ENCODE assay signal across 1 cellular context in genomic region chr3:170809021-170809974, GRCh38.
TF ChIP-seq lines count a peak whose summit lies in the region.

No MANE protein-coding gene starts in this region.

TF ChIP-seq in K562, 482 proteins besides CTCF, POLR2A, EP300 and RAD21 (continued from another document and continues in another):
- TF ChIP-seq AFF1 (IDR thresholded peaks at IDR 0.05; ENCODE audit: low read depth in 1 of 2, partially characterized antibody in 2 of 2): peak in 1 of 2 experiments; percentile 41
- no peak; the same call in 1 of the 2 replicates for TF ChIP-seq STAG1 (CRISPR knock-in tag; IDR thresholded peaks at IDR 0.05; ENCODE audit: borderline replicate concordance)
- TF ChIP-seq RHOXF2B (CRISPR knock-in tag; conservative IDR thresholded peaks at IDR 0.05): no peak
- TF ChIP-seq BCL6 (CRISPR knock-in tag; IDR thresholded peaks at IDR 0.05): no peak; the same call in 1 of the 2 replicates
- TF ChIP-seq CBX5 (IDR thresholded peaks at IDR 0.05; ENCODE audit: borderline replicate concordance, low read depth): no peak
- TF ChIP-seq U2AF2 (optimal IDR thresholded peaks at IDR 0.05; ENCODE audit: low read depth, low read length): no peak
- TF ChIP-seq JUN (IDR thresholded peaks at IDR 0.05; ENCODE audit: borderline replicate concordance, low read depth, low read length): 0 out of 2 replicates have a peak, but pooled peaks have one; percentile 4
- no peak for TF ChIP-seq JUN (CRISPR knock-in tag; IDR thresholded peaks at IDR 0.05; ENCODE audit: borderline replicate concordance)
- TF ChIP-seq ZNF133 (CRISPR knock-in tag; IDR thresholded peaks at IDR 0.05): no peak
- no peak for TF ChIP-seq PHB (CRISPR knock-in tag; IDR thresholded peaks at IDR 0.05)
- peak; percentile 50; the same call in 1 of the 2 replicates for TF ChIP-seq SOX6 (IDR thresholded peaks at IDR 0.05)
- no peak for TF ChIP-seq ASH1L (IDR thresholded peaks at IDR 0.05; ENCODE audit: borderline replicate concordance, low read depth, partially characterized antibody)
- TF ChIP-seq ZNF121 (CRISPR knock-in tag; conservative IDR thresholded peaks at IDR 0.05): no peak
- no peak for TF ChIP-seq ZBTB11 (CRISPR knock-in tag; IDR thresholded peaks at IDR 0.05)
- no peak for TF ChIP-seq IRF2 (CRISPR knock-in tag; IDR thresholded peaks at IDR 0.05)
- TF ChIP-seq CEBPG (CRISPR knock-in tag; IDR thresholded peaks at IDR 0.05): no peak
- TF ChIP-seq CEBPG (tag; conservative IDR thresholded peaks at IDR 0.05 in 1 of 2, IDR thresholded peaks at IDR 0.05 in 1 of 2): no peak
- TF ChIP-seq FOXP1 (CRISPR knock-in tag; IDR thresholded peaks at IDR 0.05): no peak
- TF ChIP-seq ZNF165 (CRISPR knock-in tag; IDR thresholded peaks at IDR 0.05; ENCODE audit: borderline replicate concordance): no peak
- TF ChIP-seq DMBX1 (CRISPR knock-in tag; IDR thresholded peaks at IDR 0.05; ENCODE audit: borderline replicate concordance): peak; percentile 79
- no peak; the same call in 1 of the 2 replicates for TF ChIP-seq ZNF583 (CRISPR knock-in tag; IDR thresholded peaks at IDR 0.05)
- TF ChIP-seq ZNF184 (CRISPR knock-in tag; IDR thresholded peaks at IDR 0.05): no peak
- TF ChIP-seq SIN3B (IDR thresholded peaks at IDR 0.05; ENCODE audit: low read depth): no peak
- no peak for TF ChIP-seq SMARCB1 (IDR thresholded peaks at IDR 0.05; ENCODE audit: insufficient read length, low read depth)
- no peak for TF ChIP-seq CBX3 (IDR thresholded peaks at IDR 0.05; ENCODE audit: borderline replicate concordance in 1 of 2, low read length in 2 of 2)
- no peak for TF ChIP-seq RFX5 (IDR thresholded peaks at IDR 0.05; ENCODE audit: low read depth, low read length)
- no peak for TF ChIP-seq PURB (CRISPR knock-in tag; IDR thresholded peaks at IDR 0.05; ENCODE audit: low read depth)
- TF ChIP-seq, protein P1, sequence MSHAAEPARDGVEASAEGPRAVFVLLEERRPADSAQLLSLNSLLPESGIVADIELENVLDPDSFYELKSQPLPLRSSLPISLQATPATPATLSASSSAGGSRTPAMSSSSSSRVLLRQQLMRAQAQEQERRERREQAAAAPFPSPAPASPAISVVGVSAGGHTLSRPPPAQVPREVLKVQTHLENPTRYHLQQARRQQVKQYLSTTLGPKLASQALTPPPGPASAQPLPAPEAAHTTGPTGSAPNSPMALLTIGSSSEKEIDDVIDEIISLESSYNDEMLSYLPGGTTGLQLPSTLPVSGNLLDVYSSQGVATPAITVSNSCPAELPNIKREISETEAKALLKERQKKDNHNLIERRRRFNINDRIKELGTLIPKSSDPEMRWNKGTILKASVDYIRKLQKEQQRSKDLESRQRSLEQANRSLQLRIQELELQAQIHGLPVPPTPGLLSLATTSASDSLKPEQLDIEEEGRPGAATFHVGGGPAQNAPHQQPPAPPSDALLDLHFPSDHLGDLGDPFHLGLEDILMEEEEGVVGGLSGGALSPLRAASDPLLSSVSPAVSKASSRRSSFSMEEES (CRISPR knock-in tag; IDR thresholded peaks at IDR 0.05): no peak
- peak; percentile 58; the same call in 1 of the 2 replicates for TF ChIP-seq ZNF589 (CRISPR knock-in tag; IDR thresholded peaks at IDR 0.05; ENCODE audit: low read depth)
- no peak for TF ChIP-seq ZNF23 (CRISPR knock-in tag; IDR thresholded peaks at IDR 0.05)
- TF ChIP-seq FOXA1 (IDR thresholded peaks at IDR 0.05; ENCODE audit: borderline replicate concordance): no peak
- TF ChIP-seq, protein P2, sequence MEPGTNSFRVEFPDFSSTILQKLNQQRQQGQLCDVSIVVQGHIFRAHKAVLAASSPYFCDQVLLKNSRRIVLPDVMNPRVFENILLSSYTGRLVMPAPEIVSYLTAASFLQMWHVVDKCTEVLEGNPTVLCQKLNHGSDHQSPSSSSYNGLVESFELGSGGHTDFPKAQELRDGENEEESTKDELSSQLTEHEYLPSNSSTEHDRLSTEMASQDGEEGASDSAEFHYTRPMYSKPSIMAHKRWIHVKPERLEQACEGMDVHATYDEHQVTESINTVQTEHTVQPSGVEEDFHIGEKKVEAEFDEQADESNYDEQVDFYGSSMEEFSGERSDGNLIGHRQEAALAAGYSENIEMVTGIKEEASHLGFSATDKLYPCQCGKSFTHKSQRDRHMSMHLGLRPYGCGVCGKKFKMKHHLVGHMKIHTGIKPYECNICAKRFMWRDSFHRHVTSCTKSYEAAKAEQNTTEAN (CRISPR knock-in tag; IDR thresholded peaks at IDR 0.05): no peak
- TF ChIP-seq WHSC1 (IDR thresholded peaks at IDR 0.05; ENCODE audit: low read length): no peak
- TF ChIP-seq ZNF699 (CRISPR knock-in tag; IDR thresholded peaks at IDR 0.05; ENCODE audit: insufficient replicate concordance): no peak
- TF ChIP-seq, protein P3, sequence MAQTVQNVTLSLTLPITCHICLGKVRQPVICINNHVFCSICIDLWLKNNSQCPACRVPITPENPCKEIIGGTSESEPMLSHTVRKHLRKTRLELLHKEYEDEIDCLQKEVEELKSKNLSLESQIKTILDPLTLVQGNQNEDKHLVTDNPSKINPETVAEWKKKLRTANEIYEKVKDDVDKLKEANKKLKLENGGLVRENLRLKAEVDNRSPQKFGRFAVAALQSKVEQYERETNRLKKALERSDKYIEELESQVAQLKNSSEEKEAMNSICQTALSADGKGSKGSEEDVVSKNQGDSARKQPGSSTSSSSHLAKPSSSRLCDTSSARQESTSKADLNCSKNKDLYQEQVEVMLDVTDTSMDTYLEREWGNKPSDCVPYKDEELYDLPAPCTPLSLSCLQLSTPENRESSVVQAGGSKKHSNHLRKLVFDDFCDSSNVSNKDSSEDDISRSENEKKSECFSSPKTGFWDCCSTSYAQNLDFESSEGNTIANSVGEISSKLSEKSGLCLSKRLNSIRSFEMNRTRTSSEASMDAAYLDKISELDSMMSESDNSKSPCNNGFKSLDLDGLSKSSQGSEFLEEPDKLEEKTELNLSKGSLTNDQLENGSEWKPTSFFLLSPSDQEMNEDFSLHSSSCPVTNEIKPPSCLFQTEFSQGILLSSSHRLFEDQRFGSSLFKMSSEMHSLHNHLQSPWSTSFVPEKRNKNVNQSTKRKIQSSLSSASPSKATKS (CRISPR knock-in tag; IDR thresholded peaks at IDR 0.05): no peak
- TF ChIP-seq ETV5 (CRISPR knock-in tag; IDR thresholded peaks at IDR 0.05; ENCODE audit: low read depth): no peak
- no peak for TF ChIP-seq ZNF444 (CRISPR knock-in tag; IDR thresholded peaks at IDR 0.05)
- no peak for TF ChIP-seq ZNF175 (CRISPR knock-in tag; IDR thresholded peaks at IDR 0.05; ENCODE audit: low read depth)
- TF ChIP-seq ZNF146 (CRISPR knock-in tag; IDR thresholded peaks at IDR 0.05; ENCODE audit: unreplicated experiment): no peak
- TF ChIP-seq ZNF347 (CRISPR knock-in tag; IDR thresholded peaks at IDR 0.05; ENCODE audit: low read depth): no peak
- peak; percentile 51; the same call in 1 of the 2 replicates for TF ChIP-seq ATF4 (CRISPR knock-in tag; IDR thresholded peaks at IDR 0.05)
- TF ChIP-seq NR3C1 (CRISPR knock-in tag; IDR thresholded peaks at IDR 0.05): no peak
- TF ChIP-seq NCOA6 (IDR thresholded peaks at IDR 0.05): no peak
- no peak for TF ChIP-seq PYGO2 (tag; IDR thresholded peaks at IDR 0.05)
- no peak for TF ChIP-seq ZNF274 (IDR thresholded peaks at IDR 0.05; ENCODE audit: borderline replicate concordance, low read depth, low read length)
- TF ChIP-seq TAF9B (IDR thresholded peaks at IDR 0.05; ENCODE audit: partially characterized antibody): no peak
- TF ChIP-seq NRF1 (conservative IDR thresholded peaks at IDR 0.05 in 1 of 2, IDR thresholded peaks at IDR 0.05 in 1 of 2): no peak
- 0 out of 2 replicates have a peak, but pooled peaks have one; percentile 39 for TF ChIP-seq ARID1B (IDR thresholded peaks at IDR 0.05)
- no peak for TF ChIP-seq DDX20 (tag; IDR thresholded peaks at IDR 0.05; ENCODE audit: low read depth)
- no peak for TF ChIP-seq KAT8 (IDR thresholded peaks at IDR 0.05; ENCODE audit: low read depth)
- peak; percentile 49; the same call in 1 of the 2 replicates for TF ChIP-seq HDAC2 (IDR thresholded peaks at IDR 0.05)
- TF ChIP-seq HES1 (IDR thresholded peaks at IDR 0.05; ENCODE audit: low read depth): no peak
- no peak for TF ChIP-seq ZNF740 (CRISPR knock-in tag; IDR thresholded peaks at IDR 0.05)
- TF ChIP-seq ZNF740 (tag; IDR thresholded peaks at IDR 0.05): no peak
- no peak for TF ChIP-seq ELF1 (tag; IDR thresholded peaks at IDR 0.05)
- TF ChIP-seq SAFB (IDR thresholded peaks at IDR 0.05; ENCODE audit: borderline replicate concordance, low read depth, low read length): no peak
- peak; percentile 43; the same call in 1 of the 2 replicates for TF ChIP-seq MAFF (IDR thresholded peaks at IDR 0.05; ENCODE audit: low read length)
- no peak for TF ChIP-seq ZSCAN32 (CRISPR knock-in tag; IDR thresholded peaks at IDR 0.05)
- TF ChIP-seq, protein P4, sequence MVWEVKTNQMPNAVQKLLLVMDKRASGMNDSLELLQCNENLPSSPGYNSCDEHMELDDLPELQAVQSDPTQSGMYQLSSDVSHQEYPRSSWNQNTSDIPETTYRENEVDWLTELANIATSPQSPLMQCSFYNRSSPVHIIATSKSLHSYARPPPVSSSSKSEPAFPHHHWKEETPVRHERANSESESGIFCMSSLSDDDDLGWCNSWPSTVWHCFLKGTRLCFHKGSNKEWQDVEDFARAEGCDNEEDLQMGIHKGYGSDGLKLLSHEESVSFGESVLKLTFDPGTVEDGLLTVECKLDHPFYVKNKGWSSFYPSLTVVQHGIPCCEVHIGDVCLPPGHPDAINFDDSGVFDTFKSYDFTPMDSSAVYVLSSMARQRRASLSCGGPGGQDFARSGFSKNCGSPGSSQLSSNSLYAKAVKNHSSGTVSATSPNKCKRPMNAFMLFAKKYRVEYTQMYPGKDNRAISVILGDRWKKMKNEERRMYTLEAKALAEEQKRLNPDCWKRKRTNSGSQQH (CRISPR knock-in tag; IDR thresholded peaks at IDR 0.05): no peak
